24 cellular contexts compared by ENCODE assay signal in genomic region chr18:41320090-41320489, GRCh38.
DNase-seq lines count a peak whose midpoint lies in the region; ATAC-seq and TF ChIP-seq lines count a peak whose summit lies in the region.
"Had no signal": no experiment of that assay in that cellular context is flagged by ENCODE, and none has a peak within 500 bp of the region (broad histone marks: within the 10 kb centered on the region; RNA-seq: fewer than 3 reads in every experiment).

No MANE protein-coding gene starts in this region.

- intact Hi-C loops in adrenal gland (cut with DNase I), result no loop called here

- H3K27ac ChIP-seq in adrenal gland, result no peak overlapping the region
- H3K27ac ChIP-seq: tibial nerve had no signal

- TF ChIP-seq CTCF in epithelial cell of esophagus (IDR thresholded peaks at IDR 0.05; ENCODE audit: insufficient read depth, low read depth, low read length, missing control alignments) (no peak), mesothelial cell of epicardium (IDR thresholded peaks at IDR 0.05; ENCODE audit: unreplicated experiment) (no peak), adrenal gland (IDR thresholded peaks at IDR 0.05) (no peak)

- H3K4me3 ChIP-seq in epithelial cell of esophagus (ENCODE audit: low read length) (no peak overlapping the region), adrenal gland (no peak overlapping the region)
- H3K4me3 ChIP-seq: tibial nerve had no signal

- ATAC-seq in GM21367 (IDR thresholded peaks at IDR 0.05; ENCODE audit: unreplicated experiment), result no peak
- ATAC-seq: activated CD4-positive, alpha-beta T cell treated with anti-CD3 and anti-CD28 coated beads for 36 hours; activated CD8-positive, alpha-beta T cell treated with anti-CD3 and anti-CD28 coated beads, Interleukin-2, amount 10 ng/mL, durations not matched to agents 7 days and 5 days; activated T-helper 17 cell treated with anti-CD3 and anti-CD28 coated beads, Interleukin-2, amount 50 U/mL, for 72 hours had no signal

- H3K36me3 ChIP-seq in adrenal gland (replicated peaks in 1 of 2), result no peaks in the 10 kb centered on the region
- H3K36me3 ChIP-seq: tibial nerve had no signal

- H3K36me3 Mint-ChIP-seq in mesothelial cell of epicardium, result peaks cover 9% of the 10 kb centered on the region
- H3K36me3 Mint-ChIP-seq: naive B cell had no signal

- H3K9me3 Mint-ChIP-seq in mesothelial cell of epicardium, result peaks cover 22% of the 10 kb centered on the region

- TF ChIP-seq POLR2A in adrenal gland (IDR thresholded peaks at IDR 0.05), result no peak

- peak overlapping the region; percentile 75 for H3K27ac Mint-ChIP-seq in mesothelial cell of epicardium
- H3K27ac Mint-ChIP-seq: activated CD4-positive, alpha-beta T cell treated with anti-CD3 and anti-CD28 coated beads for 36 hours; activated CD8-positive, alpha-beta T cell treated with anti-CD3 and anti-CD28 coated beads, Interleukin-2, amount 10 ng/mL, durations not matched to agents 7 days and 5 days; activated T-helper 17 cell treated with anti-CD3 and anti-CD28 coated beads, Interleukin-2, amount 50 U/mL, for 72 hours; HFFc6; naive B cell; T-helper 2 cell treated with Interferon-gamma antibody and Interleukin-4, amounts not matched to agents 5 μg/mL and 100 μg/mL, for 36 hours had no signal

- no peaks in the 10 kb centered on the region for H3K27me3 Mint-ChIP-seq in mesothelial cell of epicardium (ENCODE audit: low read depth)
- H3K27me3 Mint-ChIP-seq: activated CD4-positive, alpha-beta T cell treated with anti-CD3 and anti-CD28 coated beads for 36 hours; activated T-helper 17 cell treated with anti-CD3 and anti-CD28 coated beads, Interleukin-2, amount 50 U/mL, for 72 hours; naive B cell had no signal

- peaks cover 35% of the 10 kb centered on the region for H3K4me1 Mint-ChIP-seq in mesothelial cell of epicardium
- H3K4me1 Mint-ChIP-seq: activated CD4-positive, alpha-beta T cell treated with anti-CD3 and anti-CD28 coated beads for 36 hours; activated T-helper 17 cell treated with anti-CD3 and anti-CD28 coated beads, Interleukin-2, amount 50 U/mL, for 72 hours; naive B cell had no signal

- no peaks in the 10 kb centered on the region for H3K27me3 ChIP-seq in adrenal gland
- H3K27me3 ChIP-seq: tibial nerve had no signal

- no peak overlapping the region for H3K4me3 Mint-ChIP-seq in mesothelial cell of epicardium
- H3K4me3 Mint-ChIP-seq: activated CD4-positive, alpha-beta T cell treated with anti-CD3 and anti-CD28 coated beads for 36 hours; activated CD8-positive, alpha-beta T cell treated with anti-CD3 and anti-CD28 coated beads, Interleukin-2, amount 10 ng/mL, durations not matched to agents 7 days and 5 days; activated T-helper 17 cell treated with anti-CD3 and anti-CD28 coated beads, Interleukin-2, amount 50 U/mL, for 72 hours; HFFc6; naive B cell; T-helper 2 cell treated with Interferon-gamma antibody and Interleukin-4, amounts not matched to agents 5 μg/mL and 100 μg/mL, for 36 hours had no signal

- DNase-seq in DMS79 (lab: John Stamatoyannopoulos, UW) (peak; percentile 9), NCI-H1417 treated with DMSO at 0.1 percent for 48 hours (lab: John Stamatoyannopoulos, UW) (peak; percentile 6), epithelial cell of esophagus (ENCODE audit: low read depth) (peak; percentile 82), mesothelial cell of epicardium (ENCODE audit: low spot score in 2 of 2, unreplicated experiment in 2 of 2) (no peak), adrenal gland (no peak), cerebellum (ENCODE audit: low spot score) (no peak)
- no peak for DNase-seq in activated CD4-positive, alpha-beta T cell treated with anti-CD3 and anti-CD28 coated beads for 4 hours
- DNase-seq: activated CD4-positive, alpha-beta T cell treated with anti-CD3 and anti-CD28 coated beads for 36 hours; activated CD8-positive, alpha-beta T cell treated with anti-CD3 and anti-CD28 coated beads, Interleukin-2, amount 10 ng/mL, durations not matched to agents 7 days and 5 days; activated naive CD4-positive, alpha-beta T cell treated with anti-CD3 and anti-CD28 coated beads, Interleukin-2, amount 50 U/mL, for 16 hours; amygdala; GOT3; HFFc6; Kasumi-1; kidney; midbrain; MV-4-11; naive B cell; NCI-H1694 treated with DMSO at 0.1 percent for 48 hours; stimulated activated CD4-positive, alpha-beta T cell treated with anti-CD3 and anti-CD28 coated beads, Interleukin-4, amount 100 ng/mL, for 24 hours had no signal

- H3K4me1 ChIP-seq in adrenal gland (replicated peaks in 1 of 2), result no peaks in the 10 kb centered on the region
- H3K4me1 ChIP-seq: tibial nerve had no signal

- WGBS in adrenal gland, 4 donors, result 81 to 96% (median 82%) methylated on average over 2 of the region's 2 CpGs

- no peaks in the 10 kb centered on the region for H3K9me3 ChIP-seq in adrenal gland (replicated peaks in 1 of 3)
- H3K9me3 ChIP-seq: tibial nerve had no signal

Comparison
In these comparisons a context has a peak if more than half of its experiments do, and no peak if none do; other contexts are left out.
1. DNase-seq: peak in DMS79 (single experiment), NCI-H1417 treated with DMSO at 0.1 percent for 48 hours (single experiment) and epithelial cell of esophagus (single experiment); none in mesothelial cell of epicardium (0 of 2), activated CD4-positive, alpha-beta T cell treated with anti-CD3 and anti-CD28 coated beads for 4 hours (0 of 2), adrenal gland (0 of 7) and cerebellum (single experiment).